9 cellular contexts compared by ENCODE assay signal in the genomic region with DNA sequence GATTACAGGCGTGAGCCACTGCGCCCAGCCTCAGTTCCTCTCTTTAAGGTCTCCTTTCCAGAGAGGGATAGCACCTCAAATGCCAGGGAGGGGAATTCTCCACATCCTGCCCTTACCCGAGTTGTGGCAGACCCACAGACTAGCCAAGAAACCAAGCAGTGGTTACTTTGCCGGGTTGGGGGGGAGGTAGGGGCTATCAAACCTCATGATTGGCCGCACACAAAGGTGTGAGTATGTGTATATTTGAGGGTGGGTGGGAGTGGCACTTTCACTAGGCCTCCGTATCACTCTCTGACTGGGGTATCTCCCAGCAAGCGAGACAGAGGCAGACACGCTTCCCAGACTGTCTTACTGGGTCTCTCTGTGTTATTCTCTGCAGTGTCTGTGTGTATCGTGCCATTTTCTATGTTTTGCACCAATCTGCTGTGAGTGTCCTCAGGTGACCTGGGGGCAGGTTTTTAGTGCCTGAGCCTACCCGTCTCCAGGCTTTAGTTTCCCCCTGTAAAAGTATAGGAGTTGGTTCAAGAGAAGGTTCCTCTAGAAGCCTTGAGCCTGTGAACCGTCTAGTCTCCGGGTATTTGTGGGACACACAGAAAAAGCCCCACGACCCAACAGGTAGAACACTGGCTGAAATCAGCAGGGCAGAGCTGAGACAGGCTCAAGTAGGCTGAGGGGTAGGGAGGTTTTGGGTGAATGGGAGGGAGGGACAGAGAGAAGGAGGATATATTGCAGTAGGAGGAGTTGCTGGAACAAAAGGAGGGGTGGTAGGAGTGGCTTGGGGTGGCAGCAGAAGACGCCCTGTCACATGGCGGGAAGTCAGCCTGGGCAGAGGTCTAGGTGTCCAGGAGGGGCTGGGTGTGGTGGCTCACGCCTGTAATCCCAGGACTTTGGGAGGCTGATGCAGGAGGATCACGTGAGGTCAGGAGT. TPM values are rescaled to one million over a fixed set of nuclear protein-coding genes. Genes with fewer than 3 reads are reported as not detected.
A peak's percentile ranks its signal among the peaks of the same experiment; 100 is the strongest.
DNase-seq lines count a peak whose midpoint lies in the region; ATAC-seq and TF ChIP-seq lines count a peak whose summit lies in the region.
"Had no signal": no experiment of that assay in that cellular context is flagged by ENCODE, and none has a peak within 500 bp of the region (broad histone marks: within the 10 kb centered on the region; RNA-seq: fewer than 3 reads in every experiment).

No MANE protein-coding gene starts in this region.

- CTCF ChIA-PET in naive thymus-derived CD4-positive, alpha-beta T cell (lab: Charles Lee), result interaction anchor here (13.5 kb wide), 1 partner anchor 29 kb away, joined by 340 read pairs; no protein-coding TSS in a partner anchor

- no peaks in the 10 kb centered on the region for H3K36me3 ChIP-seq in naive thymus-derived CD4-positive, alpha-beta T cell (ENCODE audit: control insufficient read depth in 2 of 3, insufficient read depth in 3 of 3, low read length in 3 of 3)
- H3K36me3 ChIP-seq: neutrophil had no signal

- H3K4me3 Mint-ChIP-seq in chondrocyte (ENCODE audit: unreplicated experiment), result peak overlapping the region; percentile 69
- peak overlapping the region in 7 of 10 donors; percentile 6 to 59 (median 34) for H3K4me3 Mint-ChIP-seq in naive thymus-derived CD4-positive, alpha-beta T cell

- DNase-seq in NOMO-1 treated with dmso at 0.1 percent for 144 hours (lab: John Stamatoyannopoulos, UW; ENCODE audit: unreplicated experiment) (peak; percentile 60), chondrocyte (ENCODE audit: low spot score) (no peak), NK-92 (lab: John Stamatoyannopoulos, UW; ENCODE audit: unreplicated experiment) (no peak)
- DNase-seq in naive thymus-derived CD4-positive, alpha-beta T cell, result peak in 5 of 9 donors; percentile 40 to 74 (median 44)

- peak overlapping the region; percentile 98 for H3K27ac Mint-ChIP-seq in chondrocyte (ENCODE audit: unreplicated experiment)
- peak overlapping the region; percentile 43 to 97 (median 77) for H3K27ac Mint-ChIP-seq in naive thymus-derived CD4-positive, alpha-beta T cell

- POLR2A ChIA-PET in naive thymus-derived CD4-positive, alpha-beta T cell (lab: Charles Lee), result interaction anchor here (0.6 to 1.3 kb wide), 2 partner anchors 12 to 18 kb away, joined by 4 read pairs; no protein-coding TSS in a partner anchor

- ATAC-seq in naive thymus-derived CD4-positive, alpha-beta T cell, result peak; percentile 30
- ATAC-seq in GM18907 (IDR thresholded peaks at IDR 0.05; ENCODE audit: unreplicated experiment), result no peak
- no peak for ATAC-seq in GM21786 (IDR thresholded peaks at IDR 0.05; ENCODE audit: unreplicated experiment)
- no peak for ATAC-seq in HG02798 (IDR thresholded peaks at IDR 0.05; ENCODE audit: poor library complexity, unreplicated experiment)

- peaks cover 47 to 54% of the 10 kb centered on the region in 2 donors for H3K4me1 ChIP-seq in naive thymus-derived CD4-positive, alpha-beta T cell (ENCODE audit: control insufficient read depth in 2 of 2, insufficient read depth in 2 of 2, low read length in 2 of 2)

- no peaks in the 10 kb centered on the region for H3K9me3 ChIP-seq in naive thymus-derived CD4-positive, alpha-beta T cell (ENCODE audit: control insufficient read depth in 2 of 3, low read length in 3 of 3)
- H3K9me3 ChIP-seq: neutrophil had no signal

- TF ChIP-seq CTCF in chondrocyte (IDR thresholded peaks at IDR 0.05), result no peak

- peak; percentile 45 for TF ChIP-seq POLR2A in GM19193 (IDR thresholded peaks at IDR 0.05; ENCODE audit: extremely low read depth, insufficient read depth, insufficient read length)

- no peaks in the 10 kb centered on the region for H3K9me3 Mint-ChIP-seq in chondrocyte (ENCODE audit: low read depth)
- no peaks in the 10 kb centered on the region for H3K9me3 Mint-ChIP-seq in naive thymus-derived CD4-positive, alpha-beta T cell

- H3K4me1 Mint-ChIP-seq in chondrocyte (ENCODE audit: low read depth), result peaks cover 98% of the 10 kb centered on the region
- peaks cover 25 to 72% (median 60%) of the 10 kb centered on the region in 7 donors for H3K4me1 Mint-ChIP-seq in naive thymus-derived CD4-positive, alpha-beta T cell

- H3K27me3 Mint-ChIP-seq in chondrocyte (ENCODE audit: low read depth), result no peaks in the 10 kb centered on the region
- H3K27me3 Mint-ChIP-seq in naive thymus-derived CD4-positive, alpha-beta T cell, result peaks cover 0 to 38% (median 0%) of the 10 kb centered on the region in 5 donors

- intact Hi-C loops in naive thymus-derived CD4-positive, alpha-beta T cell (cut with micrococcal nuclease), result no loop called here

- H3K4me3 ChIP-seq in naive thymus-derived CD4-positive, alpha-beta T cell (ENCODE audit: low read length), result no peak overlapping the region

- H3K27me3 ChIP-seq in naive thymus-derived CD4-positive, alpha-beta T cell (ENCODE audit: control insufficient read depth in 2 of 2, insufficient read depth in 2 of 2, low read length in 2 of 2), result no peaks in the 10 kb centered on the region

- H3K36me3 Mint-ChIP-seq in chondrocyte (ENCODE audit: low read depth), result peaks cover 2% of the 10 kb centered on the region
- no peaks in the 10 kb centered on the region for H3K36me3 Mint-ChIP-seq in naive thymus-derived CD4-positive, alpha-beta T cell

- H3K27ac ChIP-seq in naive thymus-derived CD4-positive, alpha-beta T cell (ENCODE audit: low read depth, low read length), result peak overlapping the region; percentile 35
- H3K27ac ChIP-seq: neutrophil had no signal

RNA-seq across cellular contexts. Expression of gene LMNA, which starts 10.3 kb away (rescaled TPM):
- total RNA-seq in chondrocyte, result 641 to 675 TPM (median 641 TPM) in 3 replicates
- total RNA-seq in naive thymus-derived CD4-positive, alpha-beta T cell, result 100 to 1,000 TPM in 2 of 5 experiments, 10 to 100 TPM in 1, 1 to 10 TPM in 2; 5.5 to 470 (median 18.0) TPM
- under 1 TPM in 1 of 2 donors, not detected in 1; 0.20 TPM for polyA plus RNA-seq in naive thymus-derived CD4-positive, alpha-beta T cell

RNA-seq across cellular contexts. Expression of gene SEMA4A, which starts 28.6 kb away (rescaled TPM):
- total RNA-seq in chondrocyte, result 1.6 to 2.5 TPM (median 2.0 TPM) in 3 replicates
- 10 to 100 TPM in 1 of 5 experiments, 1 to 10 TPM in 4; 1.8 to 48.6 (median 3.8) TPM for total RNA-seq in naive thymus-derived CD4-positive, alpha-beta T cell
- polyA plus RNA-seq in naive thymus-derived CD4-positive, alpha-beta T cell, result under 1 TPM; 0.06 to 0.24 TPM

RNA-seq across cellular contexts. Expression of gene MEX3A, which starts 42.6 kb away (rescaled TPM):
- 11.7 to 12.7 TPM (median 12.0 TPM) in 3 replicates for total RNA-seq in chondrocyte
- under 1 TPM in 4 of 5 experiments, not detected in 1; 0.05 to 0.15 (median 0.13) TPM for total RNA-seq in naive thymus-derived CD4-positive, alpha-beta T cell
- polyA plus RNA-seq in naive thymus-derived CD4-positive, alpha-beta T cell, result not detected

Comparison
In these comparisons a context has a peak if more than half of its experiments do, and no peak if none do; other contexts are left out.
1. DNase-seq: peak in NOMO-1 treated with dmso at 0.1 percent for 144 hours (single experiment) and naive thymus-derived CD4-positive, alpha-beta T cell (5 of 9); none in chondrocyte (single experiment) and NK-92 (single experiment).
2. RNA of gene MEX3A, which starts 42.6 kb away (total RNA-seq): 11.7 to 12.7 TPM in chondrocyte; 0.05 to 0.15 TPM in naive thymus-derived CD4-positive, alpha-beta T cell; every median in the first group is over 10 times any median in the second.